In genomic region chr2:69013123-69013836, GRCh38 we compare ENCODE assay signal across 8 cellular contexts. TPM values are rescaled to one million over a fixed set of nuclear protein-coding genes. Genes with fewer than 3 reads are reported as not detected.
DNase-seq lines count a peak whose midpoint lies in the region; ATAC-seq and TF ChIP-seq lines count a peak whose summit lies in the region.

ANTXR1 (plus strand) TSS chr2:69013179; CDS start chr2:69013500, 321 bp downstream.

- peaks cover 6% of the 10 kb centered on the region; the same call in 1 of the 2 replicates for H3K4me1 ChIP-seq in iPS-20b (ENCODE audit: insufficient read depth, low read length)
- peaks cover 18 to 27% of the 10 kb centered on the region in 2 donors for H3K4me1 ChIP-seq in gastrocnemius medialis

- no peak for TF ChIP-seq POLR2A in gastrocnemius medialis (IDR thresholded peaks at IDR 0.05)

- H3K9me3 ChIP-seq in iPS-20b (ENCODE audit: insufficient read depth, low read depth, low read length) (no peaks in the 10 kb centered on the region), gastrocnemius medialis (no peaks in the 10 kb centered on the region)

- peak within 1 kb of the TSS; percentile 86; the same call in 1 of the 2 replicates for H3K9ac ChIP-seq in iPS-20b (ENCODE audit: low read depth, low read length)

- H3K27me3 ChIP-seq in iPS-20b (ENCODE audit: insufficient read depth, low read length), result peaks cover 18% of the 10 kb centered on the region
- peaks cover 6 to 25% (median 22%) of the 10 kb centered on the region in 3 donors for H3K27me3 ChIP-seq in gastrocnemius medialis

- H3K36me3 ChIP-seq in iPS-20b (ENCODE audit: insufficient read depth, low read depth, low read length) (no peaks in the 10 kb centered on the region), gastrocnemius medialis (no peaks in the 10 kb centered on the region)

- peak in 10 of 14 donors; percentile 31 to 75 (median 52) for DNase-seq in C1 segment of cervical spinal cord (lab: John Stamatoyannopoulos, UW)
- peak; percentile 51 for DNase-seq in HS-27A (ENCODE audit: low read depth)
- DNase-seq in T47D (ENCODE audit: low read depth in 1 of 2, low spot score in 1 of 2), result peak; percentile 55 to 72
- peak; percentile 32 to 41 for DNase-seq in gastrocnemius medialis
- DNase-seq in CD1c-positive myeloid dendritic cell (ENCODE audit: extremely low spot score), result no peak
- no peak for DNase-seq in GF-D8 (lab: John Stamatoyannopoulos, UW)

- peak in 1 of 5 experiments; percentile 15 for TF ChIP-seq CTCF in gastrocnemius medialis (IDR thresholded peaks at IDR 0.05 in 4 of 5, conservative IDR thresholded peaks at IDR 0.05 in 1 of 5)

- H3K27ac ChIP-seq in iPS-20b (ENCODE audit: low read length) (peak within 1 kb of the TSS; percentile 86), gastrocnemius medialis (peak within 1 kb of the TSS; percentile 42 to 72 (median 57))

- ATAC-seq in gastrocnemius medialis, result peak; percentile 82 to 90

- intact Hi-C loops in gastrocnemius medialis (cut with DNase I; ENCODE audit: low total_unique reads), result loop anchor here (1.0 to 5.0 kb wide), 2 partner anchors 164 to 294 kb away; no protein-coding TSS in a partner anchor

- H3K4me3 ChIP-seq in iPS-20b (ENCODE audit: low read length) (peak within 1 kb of the TSS; percentile 90), gastrocnemius medialis (peak within 1 kb of the TSS; percentile 67 to 80 (median 74))

- in situ Hi-C loops in T47D (cut with HindIII; ENCODE audit: low pct_unique_long_range_greater_than_20kb, low sequenced_read_pairs) (no loop called here), gastrocnemius medialis (cut with MboI; ENCODE audit: low sequenced_read_pairs in 4 of 4) (loop anchor here in 3 of 4 donors (5.0 to 10.0 kb wide), 3 partner anchors 292 to 302 kb away; no protein-coding TSS in a partner anchor)

TF ChIP-seq in PFSK-1, 5 proteins besides CTCF, POLR2A, EP300 and RAD21:
- TF ChIP-seq POLR2AphosphoS5 (IDR thresholded peaks at IDR 0.05; ENCODE audit: low read depth, low read length) (0 out of 2 replicates have a peak, but pooled peaks have one; percentile 24), SIN3A (IDR thresholded peaks at IDR 0.05; ENCODE audit: borderline replicate concordance, insufficient read depth, low read length) (no peak), FOXP2 (optimal IDR thresholded peaks at IDR 0.05; ENCODE audit: borderline replicate concordance, extremely low read depth, extremely low read length, insufficient read depth) (no peak), TAF1 (IDR thresholded peaks at IDR 0.05; ENCODE audit: borderline replicate concordance, insufficient read depth, low read length) (peak; percentile 35; the same call in 1 of the 2 replicates), REST (IDR thresholded peaks at IDR 0.05; ENCODE audit: insufficient read depth in 1 of 2, low read depth in 2 of 2, low read length in 2 of 2) (no peak)

RNA-seq across cellular contexts. Expression of gene ANTXR1, which starts in this region (rescaled TPM):
- 17.1 TPM for polyA plus RNA-seq in PFSK-1 (2012; ENCODE audit: insufficient read length, low read depth)
- 10 to 100 TPM in 2 of 4 donors, 1 to 10 TPM in 2; 8.0 to 13.6 (median 9.7) TPM for total RNA-seq in gastrocnemius medialis

Comparison
In these comparisons a context has a peak if more than half of its experiments do, and no peak if none do; other contexts are left out.
1. DNase-seq: peak in C1 segment of cervical spinal cord (10 of 14), HS-27A (single experiment), T47D (2 of 2) and gastrocnemius medialis (2 of 2); none in CD1c-positive myeloid dendritic cell (single experiment) and GF-D8 (single experiment).